ENCODE assay signal across 14 cellular contexts in the genomic region with DNA sequence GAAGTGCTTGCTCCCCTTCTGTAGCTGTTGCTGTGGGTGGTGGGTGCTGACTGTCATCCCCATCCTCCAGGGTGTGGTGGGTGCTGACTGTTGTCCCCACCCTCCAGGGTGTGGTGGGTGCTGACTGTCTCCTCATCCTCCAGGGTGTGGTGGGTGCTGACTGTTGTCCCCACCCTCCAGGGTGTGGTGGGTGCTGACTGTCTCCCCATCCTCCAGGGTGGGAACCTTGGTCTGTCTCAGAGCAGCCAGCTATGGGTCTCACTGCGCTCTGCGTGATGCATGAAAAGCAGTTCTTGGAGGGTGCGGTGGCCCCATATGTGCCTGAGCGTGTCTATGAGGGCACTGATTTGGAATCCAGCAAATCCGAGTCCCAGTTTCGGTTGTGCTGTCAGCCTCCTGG.
"Had no signal": no experiment of that assay in that cellular context is flagged by ENCODE, and none has a peak within 500 bp of the region (broad histone marks: within the 10 kb centered on the region; RNA-seq: fewer than 3 reads in every experiment).

No MANE protein-coding gene starts in this region.

- DNase-seq: activated naive CD4-positive, alpha-beta T cell treated with Interleukin-2 at 50 U/mL for 16 hours; foreskin fibroblast; hippocampal formation; left ventricle myocardium inferior; naive B cell; stimulated activated CD4-positive, alpha-beta T cell treated with anti-CD3 and anti-CD28 coated beads, Interleukin-12 subunit alpha, Interleukin-12 subunit beta, amount 100 ng/mL, for 4 hours; stimulated activated CD4-positive, alpha-beta T cell treated with anti-CD3 and anti-CD28 coated beads, Interleukin-2, amount 100 ng/mL, for 24 hours; tibial artery had no signal

- H3K9me3 Mint-ChIP-seq: stimulated activated memory B cell treated with anti-CD40 and anti-IgM and Interleukin-4, amounts not matched to agents 10 μg/mL and 1 μg/mL and 100 μg/mL, for 72 hours had no signal

- H3K27ac Mint-ChIP-seq: stimulated activated memory B cell treated with anti-CD40 and anti-IgM and Interleukin-4, amounts not matched to agents 10 μg/mL and 1 μg/mL and 100 μg/mL, for 72 hours had no signal

- H3K27ac ChIP-seq: cardiac muscle cell, left ventricle myocardium inferior, neutrophil, parathyroid adenoma, tibial artery, vagina had no signal

- H3K4me3 Mint-ChIP-seq: naive B cell; stimulated activated memory B cell treated with anti-CD40 and anti-IgM and Interleukin-4, amounts not matched to agents 10 μg/mL and 1 μg/mL and 100 μg/mL, for 72 hours had no signal

- H3K27me3 Mint-ChIP-seq: naive B cell; stimulated activated memory B cell treated with anti-CD40 and anti-IgM and Interleukin-4, amounts not matched to agents 10 μg/mL and 1 μg/mL and 100 μg/mL, for 72 hours had no signal

- ATAC-seq: SK-N-SH treated with all-trans-retinoic acid at 6 μM for 48 hours; stimulated activated memory B cell treated with anti-CD40 and anti-IgM and Interleukin-4, amounts not matched to agents 10 μg/mL and 1 μg/mL and 100 μg/mL, for 72 hours had no signal
